ENCODE assay signal across 8 cellular contexts in genomic region chr14:73753887-73754880, GRCh38. TPM values are rescaled to one million over a fixed set of nuclear protein-coding genes. Genes with fewer than 3 reads are reported as not detected.
A peak's percentile ranks its signal among the peaks of the same experiment; 100 is the strongest.
DNase-seq lines count a peak whose midpoint lies in the region; ATAC-seq and TF ChIP-seq lines count a peak whose summit lies in the region.

No MANE protein-coding gene starts in this region.

- H3K9me3 ChIP-seq in colonic mucosa: no peaks in the 10 kb centered on the region
- no peaks in the 10 kb centered on the region for H3K9me3 ChIP-seq in mononuclear cell (ENCODE audit: low read depth, low read length)
- H3K9me3 ChIP-seq in upper lobe of right lung: no peaks in the 10 kb centered on the region

- no peaks in the 10 kb centered on the region for H3K36me3 ChIP-seq in colonic mucosa
- H3K36me3 ChIP-seq in upper lobe of right lung: no peaks in the 10 kb centered on the region

- TF ChIP-seq POLR2A in Raji (IDR thresholded peaks at IDR 0.05; ENCODE audit: insufficient read depth, low read depth, low read length): 0 out of 2 replicates have a peak, but pooled peaks have one; percentile 32

- peak overlapping the region; percentile 71 to 87 for H3K9ac ChIP-seq in colonic mucosa (ENCODE audit: low read depth in 2 of 2, low read length in 2 of 2)

- H3K4me3 ChIP-seq in colonic mucosa: peak overlapping the region; percentile 1
- peak overlapping the region; percentile 2 for H3K4me3 ChIP-seq in mononuclear cell (ENCODE audit: low read length)
- H3K4me3 ChIP-seq in upper lobe of right lung: peak overlapping the region; percentile 23

- ATAC-seq in HG02852 (IDR thresholded peaks at IDR 0.05; ENCODE audit: unreplicated experiment): peak; percentile 58
- ATAC-seq in upper lobe of right lung: peak; percentile 47

- H3K4me1 ChIP-seq in colonic mucosa (peaks cover 82% of the 10 kb centered on the region), mononuclear cell (ENCODE audit: insufficient read depth, low read length) (peaks cover 97% of the 10 kb centered on the region), upper lobe of right lung (peaks cover 94% of the 10 kb centered on the region)

- peak overlapping the region; percentile 99 for H3K27ac ChIP-seq in colonic mucosa
- H3K27ac ChIP-seq in upper lobe of right lung: peak overlapping the region; percentile 98

- TF ChIP-seq CTCF in colonic mucosa (IDR thresholded peaks at IDR 0.05) (no peak), upper lobe of right lung (IDR thresholded peaks at IDR 0.05) (no peak)

- intact Hi-C loops in colonic mucosa (cut with DNase I): no loop called here
- intact Hi-C loops in upper lobe of right lung (cut with DNase I): no loop called here

- peak; percentile 73 for DNase-seq in activated CD4-positive, alpha-beta T cell treated with anti-CD3 and anti-CD28 coated beads for 48 hours
- DNase-seq in activated CD4-positive, alpha-beta T cell treated with anti-CD3 and anti-CD28 coated beads, Interleukin-2, amount 50 U/mL, for 1 hour: no peak
- DNase-seq in colonic mucosa (peak; percentile 77), upper lobe of right lung (no peak), glomerular visceral epithelial cell (ENCODE audit: extremely low spot score) (no peak)

- H3K27me3 ChIP-seq in colonic mucosa (no peaks in the 10 kb centered on the region), mononuclear cell (ENCODE audit: insufficient read depth, low read length) (no peaks in the 10 kb centered on the region), upper lobe of right lung (no peaks in the 10 kb centered on the region)

RNA-seq across cellular contexts. Expression of gene PNMA1, which starts 40.0 kb away (rescaled TPM):
- total RNA-seq in colonic mucosa (10 to 100 TPM; 13.4 to 28.3 TPM), mononuclear cell (23.2 TPM), upper lobe of right lung (22.0 TPM)

Comparison
In these comparisons a context has a peak if more than half of its experiments do, and no peak if none do; other contexts are left out.
1. DNase-seq: peak in activated CD4-positive, alpha-beta T cell treated with anti-CD3 and anti-CD28 coated beads for 48 hours (single experiment) and colonic mucosa (single experiment); none in activated CD4-positive, alpha-beta T cell treated with anti-CD3 and anti-CD28 coated beads, Interleukin-2, amount 50 U/mL, for 1 hour (single experiment), upper lobe of right lung (single experiment) and glomerular visceral epithelial cell (single experiment).
2. Peak in every context shown above with its lines, with median percentiles within 50 percentile points of each other: H3K4me3 ChIP-seq.